ENCODE assay signal across 8 cellular contexts in the genomic region with DNA sequence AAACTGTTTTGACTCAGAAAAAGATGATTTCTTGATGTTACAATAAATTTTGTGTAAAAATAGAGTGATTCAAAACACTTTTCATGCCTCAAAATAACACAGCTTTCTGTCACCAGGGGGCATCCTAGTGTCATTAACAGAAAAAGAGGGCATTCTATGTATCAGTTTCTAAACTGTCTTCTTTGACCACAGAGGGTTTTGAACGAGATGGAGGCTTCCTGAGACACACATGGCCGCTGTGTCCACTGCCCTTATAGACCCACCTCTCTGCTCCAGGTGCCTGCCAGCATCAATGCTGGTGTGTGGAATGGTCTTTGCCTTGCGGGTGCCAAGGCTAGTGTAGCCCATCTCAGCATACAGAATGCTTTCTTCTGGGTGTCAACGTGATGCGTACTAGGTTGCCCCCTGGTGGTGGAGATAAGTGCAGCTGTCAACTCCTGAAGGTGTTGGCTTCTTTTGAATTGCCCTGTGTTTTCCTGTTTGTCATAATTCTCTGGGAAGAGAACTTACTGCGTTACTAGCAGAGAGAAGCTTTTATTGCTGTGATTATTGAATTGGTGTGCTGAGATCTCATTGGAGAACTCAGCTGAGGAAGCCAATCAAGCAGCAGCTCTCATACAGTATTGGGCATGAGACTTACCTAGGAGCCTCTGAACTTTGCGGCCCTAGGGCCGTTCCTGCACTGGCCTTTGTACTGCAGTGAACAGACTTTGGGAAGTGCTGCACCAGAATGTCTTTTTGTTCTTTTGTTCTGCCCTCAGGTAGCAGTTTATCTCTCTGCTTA. TPM values are rescaled to one million over a fixed set of nuclear protein-coding genes. Genes with fewer than 3 reads are reported as not detected.
A peak's percentile ranks its signal among the peaks of the same experiment; 100 is the strongest.
DNase-seq lines count a peak whose midpoint lies in the region; ATAC-seq, FAIRE-seq and TF ChIP-seq lines count a peak whose summit lies in the region.

No MANE protein-coding gene starts in this region.

- DNase-seq in A172 (ENCODE audit: low spot score) (peak; percentile 85), GM12891 (ENCODE audit: insufficient read length, low spot score) (peak; percentile 45), NCI-H748 (lab: John Stamatoyannopoulos, UW; ENCODE audit: unreplicated experiment) (peak; percentile 64), lower lobe of right lung (peak; percentile 78)
- DNase-seq in activated CD4-positive, alpha-beta T cell treated with anti-CD3 and anti-CD28 coated beads, Interleukin-2, amount 50 U/mL, for 48 hours, result peak; percentile 76 to 84
- DNase-seq in stimulated activated CD8-positive, alpha-beta memory T cell treated with anti-CD3 and anti-CD28 coated beads, Interleukin-12 subunit alpha, Interleukin-12 subunit beta, amount 100 ng/mL, for 4 hours (ENCODE audit: low read depth), result peak; percentile 43

- peak; percentile 87 for FAIRE-seq in GM12891 (lab: Jason Lieb, UNC)

- H3K27me3 ChIP-seq in duodenal mucosa (ENCODE audit: control insufficient read depth in 1 of 2, insufficient read depth in 2 of 2, low read length in 2 of 2) (no peaks in the 10 kb centered on the region), lower lobe of right lung (ENCODE audit: low read depth) (no peaks in the 10 kb centered on the region)

- no peak overlapping the region for H3K27ac ChIP-seq in duodenal mucosa (ENCODE audit: low read depth, low read length)
- H3K27ac ChIP-seq in lower lobe of right lung, result no peak overlapping the region

- H3K9me3 ChIP-seq in duodenal mucosa (ENCODE audit: control insufficient read depth in 1 of 2, low read length in 2 of 2) (no peaks in the 10 kb centered on the region), lower lobe of right lung (no peaks in the 10 kb centered on the region)

- H3K9ac ChIP-seq in duodenal mucosa (ENCODE audit: low read depth in 1 of 2, low read length in 2 of 2), result peak overlapping the region in 1 of 2 donors; percentile 3

- ATAC-seq in HG03095 (IDR thresholded peaks at IDR 0.05; ENCODE audit: unreplicated experiment) (peak; percentile 65), lower lobe of right lung (peak; percentile 84 to 85)

- H3K36me3 ChIP-seq in duodenal mucosa (ENCODE audit: control insufficient read depth in 1 of 2, insufficient read depth in 2 of 2, low read length in 2 of 2), result peaks cover 0 to 18% of the 10 kb centered on the region in 2 donors
- H3K36me3 ChIP-seq in lower lobe of right lung, result peaks cover 14% of the 10 kb centered on the region

- H3K4me3 ChIP-seq in duodenal mucosa (ENCODE audit: low read depth in 1 of 2, low read length in 2 of 2), result peak overlapping the region; percentile 27 to 37
- H3K4me3 ChIP-seq in lower lobe of right lung, result no peak overlapping the region

- TF ChIP-seq CTCF in lower lobe of right lung (IDR thresholded peaks at IDR 0.05), result peak; percentile 89

- peaks cover 50 to 52% of the 10 kb centered on the region in 2 donors for H3K4me1 ChIP-seq in duodenal mucosa (ENCODE audit: control insufficient read depth in 1 of 2, insufficient read depth in 2 of 2, low read length in 2 of 2)
- H3K4me1 ChIP-seq in lower lobe of right lung, result peaks cover 57% of the 10 kb centered on the region

- intact Hi-C loops in lower lobe of right lung (cut with DNase I), result no loop called here

- TF ChIP-seq POLR2A in GM12891 (IDR thresholded peaks at IDR 0.05; ENCODE audit: low read depth, low read length), result no peak

TF ChIP-seq in GM12891, 5 proteins besides CTCF, POLR2A, EP300 and RAD21:
- TF ChIP-seq POLR2AphosphoS5 (IDR thresholded peaks at IDR 0.05; ENCODE audit: low read depth, low read length), result no peak
- no peak for TF ChIP-seq PAX5 (IDR thresholded peaks at IDR 0.05; ENCODE audit: insufficient read depth, low read length, severe bottlenecking)
- TF ChIP-seq TAF1 (IDR thresholded peaks at IDR 0.05; ENCODE audit: low read depth, low read length), result no peak
- no peak for TF ChIP-seq POU2F2 (IDR thresholded peaks at IDR 0.05; ENCODE audit: low read depth, low read length)
- TF ChIP-seq SPI1 (IDR thresholded peaks at IDR 0.05; ENCODE audit: low read depth, low read length), result no peak

RNA-seq across cellular contexts. Expression of a gene that starts 38.6 kb away (rescaled TPM):
- 76.5 and 106 TPM in 2 replicates for total RNA-seq in A172 (2014; rRNA removed; shearing (Covaris generic))
- polyA plus RNA-seq in GM12891 (2012; ENCODE audit: low read depth, missing spikeins), result 69.0 TPM
- 62.7 TPM for total RNA-seq in lower lobe of right lung
